ENCODE assay signal across 26 cellular contexts in genomic region chr7:103538964-103539709, GRCh38.
DNase-seq lines count a peak whose midpoint lies in the region; ATAC-seq, FAIRE-seq and TF ChIP-seq lines count a peak whose summit lies in the region.
"Had no signal": no experiment of that assay in that cellular context is flagged by ENCODE, and none has a peak within 500 bp of the region (broad histone marks: within the 10 kb centered on the region; RNA-seq: fewer than 3 reads in every experiment).

No MANE protein-coding gene starts in this region.

- H3K4me3 Mint-ChIP-seq in brain: no peak overlapping the region
- H3K4me3 Mint-ChIP-seq: B cell had no signal

- no peak for FAIRE-seq in D721Med (lab: Jason Lieb, UNC)
- FAIRE-seq: H1 had no signal

- no peaks in the 10 kb centered on the region for H3K36me3 Mint-ChIP-seq in brain
- H3K36me3 Mint-ChIP-seq: IgD-negative memory B cell had no signal

- TF ChIP-seq CTCF in brain (conservative IDR thresholded peaks at IDR 0.05) (no peak), dorsolateral prefrontal cortex (IDR thresholded peaks at IDR 0.05 in 54 of 56, conservative IDR thresholded peaks at IDR 0.05 in 2 of 56; ENCODE audit: low read depth in 1 of 56, partially characterized antibody in 56 of 56) (no peak), GM20000 (IDR thresholded peaks at IDR 0.05; ENCODE audit: extremely low read depth, missing control alignments) (no peak), D721Med (IDR thresholded peaks at IDR 0.05; ENCODE audit: insufficient read depth, missing control alignments) (no peak)

- intact Hi-C loops in dorsolateral prefrontal cortex (cut with DNase I): no loop called here

- H3K27ac Mint-ChIP-seq in brain: peak overlapping the region in 3 of 5 experiments; percentile 37 to 83 (median 45)
- H3K27ac Mint-ChIP-seq: B cell, IgD-negative memory B cell had no signal

- no peaks in the 10 kb centered on the region for H3K27me3 ChIP-seq in dorsolateral prefrontal cortex

- peaks cover 9% of the 10 kb centered on the region for H3K27me3 Mint-ChIP-seq in brain

- peak overlapping the region in 31 of 59 donors; percentile 1 to 47 (median 21) for H3K4me3 ChIP-seq in dorsolateral prefrontal cortex

- H3K27ac ChIP-seq in dorsolateral prefrontal cortex (peak overlapping the region in 58 of 59 donors; percentile 83 to 100 (median 98)), substantia nigra (ENCODE audit: low read depth, low read length, poor library complexity, severe bottlenecking) (peak overlapping the region; percentile 97)
- H3K27ac ChIP-seq: C4-2B, HL-60, KMS-11 had no signal

- DNase-seq in dorsolateral prefrontal cortex (peak in 5 of 10 donors; percentile 14 to 60 (median 45)), medulla oblongata (ENCODE audit: extremely low spot score) (peak; percentile 62), substantia nigra (lab: John Stamatoyannopoulos, UW) (peak in 12 of 49 donors; percentile 3 to 40 (median 18)), GM20000 (ENCODE audit: low spot score) (no peak), D721Med (ENCODE audit: insufficient read length, low spot score) (no peak)
- DNase-seq: Calu3, DMS153, DND-41, HCEC 1CT, MM.1S, NCI-H1417, NCI-H1694, NCI-H2029 treated with DMSO at 0.1 percent for 48 hours, NCI-H446 treated with DMSO at 0.1 percent for 48 hours, NCI-H526, RPMI8226, SHP77 had no signal

- peaks cover 23% of the 10 kb centered on the region for H3K4me1 Mint-ChIP-seq in brain
- H3K4me1 Mint-ChIP-seq: B cell, IgD-negative memory B cell had no signal

- ATAC-seq in HG03025 (IDR thresholded peaks at IDR 0.05; ENCODE audit: low FRiP score, unreplicated experiment): no peak
- ATAC-seq in HG03196 (IDR thresholded peaks at IDR 0.05; ENCODE audit: unreplicated experiment): no peak

- H3K9me3 Mint-ChIP-seq in brain: peaks cover 0 to 16% (median 0%) of the 10 kb centered on the region in 5 experiments
- H3K9me3 Mint-ChIP-seq: IgD-negative memory B cell had no signal
